ENCODE assay signal across 8 cellular contexts in the genomic region with DNA sequence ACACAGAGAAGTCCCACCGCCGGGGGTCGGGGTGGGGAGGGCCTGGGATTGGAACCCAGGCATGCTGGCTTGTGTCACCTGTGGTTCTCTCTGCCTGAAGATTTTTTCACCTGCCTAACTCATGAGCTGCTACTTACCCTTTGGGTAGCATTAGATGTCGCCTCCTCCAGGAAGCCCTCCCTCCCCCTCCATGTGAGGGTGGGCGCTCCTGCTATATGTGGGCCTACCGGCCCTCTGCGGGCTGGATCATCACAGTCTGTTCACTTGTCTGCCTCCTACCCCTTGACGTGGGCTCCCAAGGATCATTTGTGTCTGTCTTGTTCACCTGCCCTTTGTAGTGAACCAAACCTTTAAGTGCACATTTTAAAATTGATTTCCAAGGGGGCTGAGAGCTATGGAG.
DNase-seq lines count a peak whose midpoint lies in the region; FAIRE-seq and TF ChIP-seq lines count a peak whose summit lies in the region.

No MANE protein-coding gene starts in this region.

- peak overlapping the region; percentile 63 for H3K4me3 Mint-ChIP-seq in T-helper 2 cell treated with Interferon-gamma antibody and Interleukin-4, amounts not matched to agents 5 μg/mL and 100 μg/mL, for 36 hours

- no peak overlapping the region for H2AK5ac ChIP-seq in trophoblast cell (ENCODE audit: low read length)

- H2BK120ac ChIP-seq in trophoblast cell (ENCODE audit: insufficient read depth, low read length, poor library complexity) = no peak overlapping the region

- no peaks in the 10 kb centered on the region for H4K20me1 ChIP-seq in endothelial cell of umbilical vein (replicated peaks; ENCODE audit: control insufficient read depth, extremely low read depth, insufficient read depth, low read length)

- H3K4me1 ChIP-seq in endothelial cell of umbilical vein (ENCODE audit: control insufficient read depth, extremely low read depth, insufficient read depth, low read length) (peaks cover 9% of the 10 kb centered on the region), trophoblast cell (ENCODE audit: control insufficient read depth in 1 of 2, insufficient read depth in 2 of 2, low read length in 2 of 2) (peaks cover 0 to 6% of the 10 kb centered on the region in 2 experiments)

- H3K14ac ChIP-seq in trophoblast cell (ENCODE audit: low read length) = no peak overlapping the region

- dilution Hi-C loops in endothelial cell of umbilical vein (cut with MboI; ENCODE audit: extremely low pct_ligation_motif_present, low sequenced_read_pairs) = no loop called here

- no peak overlapping the region for H2BK5ac ChIP-seq in trophoblast cell (ENCODE audit: low read depth, low read length, poor library complexity)

- DNase-seq in T-helper 2 cell treated with Interferon-gamma antibody and Interleukin-4, amounts not matched to agents 5 μg/mL and 100 μg/mL, for 36 hours (ENCODE audit: low spot score) = no peak
- no peak for DNase-seq in T-helper 2 cell
- no peak for DNase-seq in RWPE1 (ENCODE audit: low spot score)
- DNase-seq in endothelial cell of umbilical vein (ENCODE audit: low read depth, low spot score) = no peak
- DNase-seq in trophoblast cell = no peak
- no peak for DNase-seq in epidermal melanocyte (ENCODE audit: insufficient read length, low spot score)
- DNase-seq in NCI-H524 treated with DMSO at 0.1 percent for 48 hours (lab: John Stamatoyannopoulos, UW) = no peak
- DNase-seq in caudate nucleus (lab: John Stamatoyannopoulos, UW) = no peak

- no peak overlapping the region for H2BK12ac ChIP-seq in trophoblast cell (ENCODE audit: low read length)

- no peaks in the 10 kb centered on the region for H3K9me1 ChIP-seq in endothelial cell of umbilical vein (replicated peaks; ENCODE audit: control insufficient read depth, extremely low read depth, insufficient read depth, low read length)

- H3K79me1 ChIP-seq in trophoblast cell (ENCODE audit: low read length) = no peaks in the 10 kb centered on the region

- no peaks in the 10 kb centered on the region for H3K9me3 ChIP-seq in endothelial cell of umbilical vein (replicated peaks; ENCODE audit: control insufficient read depth, insufficient read depth, low read length)
- H3K9me3 ChIP-seq in trophoblast cell (ENCODE audit: insufficient read depth, low read depth, low read length) = peaks cover 3% of the 10 kb centered on the region

- no peak overlapping the region for H3K4ac ChIP-seq in trophoblast cell (ENCODE audit: low read depth, low read length)

- H3K27me3 Mint-ChIP-seq in T-helper 2 cell treated with Interferon-gamma antibody and Interleukin-4, amounts not matched to agents 5 μg/mL and 100 μg/mL, for 36 hours (ENCODE audit: low read depth) = peaks cover 15% of the 10 kb centered on the region

- BruUV-seq in endothelial cell of umbilical vein (replicated peaks; lab: Mats Ljungman, UMichigan) = no TSS peak

- no peak for TF ChIP-seq POLR2A in endothelial cell of umbilical vein (IDR thresholded peaks at IDR 0.05; ENCODE audit: low read depth, low read length)

- H3K4me1 Mint-ChIP-seq in T-helper 2 cell treated with Interferon-gamma antibody and Interleukin-4, amounts not matched to agents 5 μg/mL and 100 μg/mL, for 36 hours (ENCODE audit: low read depth) = peaks cover 17% of the 10 kb centered on the region

- H4K8ac ChIP-seq in trophoblast cell (ENCODE audit: low read depth, low read length) = no peak overlapping the region

- no peaks in the 10 kb centered on the region for H3K9me3 Mint-ChIP-seq in T-helper 2 cell treated with Interferon-gamma antibody and Interleukin-4, amounts not matched to agents 5 μg/mL and 100 μg/mL, for 36 hours

- no peak for TF ChIP-seq CTCF in RWPE1 (conservative IDR thresholded peaks at IDR 0.05; ENCODE audit: low read depth)
- no peak for TF ChIP-seq CTCF in endothelial cell of umbilical vein (IDR thresholded peaks at IDR 0.05; ENCODE audit: extremely low read depth in 1 of 2, insufficient read depth in 1 of 2, low read depth in 1 of 2, low read length in 2 of 2)

- CTCF ChIA-PET in RWPE1 (lab: Yijun Ruan, JAX) (interaction anchor here (0.6 kb wide), 3 partner anchors 136 to 420 kb away, joined by 3 to 4 read pairs (median 3); no protein-coding TSS in a partner anchor), endothelial cell of umbilical vein (lab: Charles Lee) (interaction anchor here (0.6 to 2.8 kb wide), 7 partner anchors 12 to 192 kb away, joined by 3 to 17 read pairs (median 4); no protein-coding TSS in a partner anchor)

- H3K27ac ChIP-seq in RWPE1 = peak overlapping the region; percentile 60; the same call in 1 of the 2 replicates
- no peak overlapping the region for H3K27ac ChIP-seq in endothelial cell of umbilical vein (ENCODE audit: insufficient read depth, low read depth, low read length)
- H3K27ac ChIP-seq in trophoblast cell (ENCODE audit: low read depth, low read length) = no peak overlapping the region
- H3K27ac ChIP-seq in caudate nucleus (ENCODE audit: low read depth, low read length) = no peak overlapping the region

- H3K9ac ChIP-seq in endothelial cell of umbilical vein (replicated peaks; ENCODE audit: extremely low read depth, insufficient read depth, low read length) (no peak overlapping the region), trophoblast cell (ENCODE audit: low read length) (no peak overlapping the region)

- no peaks in the 10 kb centered on the region for H3K36me3 Mint-ChIP-seq in T-helper 2 cell treated with Interferon-gamma antibody and Interleukin-4, amounts not matched to agents 5 μg/mL and 100 μg/mL, for 36 hours (ENCODE audit: low read depth)

- H3K23ac ChIP-seq in trophoblast cell (ENCODE audit: low read length) = no peak overlapping the region

- H3K36me3 ChIP-seq in endothelial cell of umbilical vein (ENCODE audit: control insufficient read depth in 2 of 2, extremely low read depth in 1 of 2, insufficient read depth in 2 of 2, low read length in 2 of 2) (no peaks in the 10 kb centered on the region), trophoblast cell (ENCODE audit: control insufficient read depth in 1 of 2, insufficient read depth in 2 of 2, low read length in 2 of 2) (no peaks in the 10 kb centered on the region)

- no peak overlapping the region for H4K12ac ChIP-seq in trophoblast cell (ENCODE audit: low read depth, low read length)

- no peak overlapping the region for H4K91ac ChIP-seq in trophoblast cell (ENCODE audit: low read depth, low read length)

- H2AFZ ChIP-seq in endothelial cell of umbilical vein (ENCODE audit: low read depth, low read length) = peak overlapping the region; percentile 61
- H2AFZ ChIP-seq in trophoblast cell (ENCODE audit: insufficient read depth, low read length, poor library complexity) = no peak overlapping the region

- H3K27me3 ChIP-seq in endothelial cell of umbilical vein (ENCODE audit: control insufficient read depth in 2 of 2, insufficient read depth in 2 of 2, low read length in 2 of 2) (no peaks in the 10 kb centered on the region), trophoblast cell (ENCODE audit: insufficient read depth, low read length) (no peaks in the 10 kb centered on the region)

- H3K4me2 ChIP-seq in endothelial cell of umbilical vein (ENCODE audit: insufficient read depth, low read length) (no peak overlapping the region), trophoblast cell (ENCODE audit: low read length) (peak overlapping the region; percentile 96)

- H3K18ac ChIP-seq in trophoblast cell (ENCODE audit: low read length) = no peak overlapping the region

- peak overlapping the region in 1 of 3 experiments; percentile 62 for H3K4me3 ChIP-seq in endothelial cell of umbilical vein (replicated peaks in 1 of 3; ENCODE audit: insufficient read depth in 1 of 3, low read depth in 1 of 3, low read length in 3 of 3)
- peak overlapping the region; percentile 13 for H3K4me3 ChIP-seq in trophoblast cell (ENCODE audit: low read depth, low read length)

- H3K27ac Mint-ChIP-seq in T-helper 2 cell treated with Interferon-gamma antibody and Interleukin-4, amounts not matched to agents 5 μg/mL and 100 μg/mL, for 36 hours = no peak overlapping the region

- intact Hi-C loops in endothelial cell of umbilical vein (cut with micrococcal nuclease) = loop anchor here (1.0 to 5.0 kb wide), 3 partner anchors 161 to 380 kb away; partner anchors contain the start of gene MGAT5B

- POLR2A ChIA-PET in RWPE1 (lab: Yijun Ruan, JAX; ENCODE audit: low non-redundant PET) = no interaction called here
- POLR2A ChIA-PET in endothelial cell of umbilical vein (lab: Charles Lee) = no interaction called here

- WGBS in trophoblast cell (ENCODE audit: extremely low coverage, insufficient coverage, insufficient read length) = no CpG with 5 or more reads among the region's 8 CpGs

- FAIRE-seq in endothelial cell of umbilical vein (lab: Jason Lieb, UNC) = no peak

- H3K79me2 ChIP-seq in endothelial cell of umbilical vein (ENCODE audit: control insufficient read depth, insufficient read depth, low read length) = no peaks in the 10 kb centered on the region
- H3K79me2 ChIP-seq in trophoblast cell (ENCODE audit: control insufficient read depth, insufficient read depth, low read length, poor library complexity) = no peaks in the 10 kb centered on the region

TF ChIP-seq in endothelial cell of umbilical vein, 7 proteins besides CTCF, POLR2A, EP300 and RAD21:
- TF ChIP-seq FOS (IDR thresholded peaks at IDR 0.05; ENCODE audit: borderline replicate concordance, insufficient read depth, low read length) (no peak), MYC (IDR thresholded peaks at IDR 0.05; ENCODE audit: low read depth, low read length) (no peak), POLR2AphosphoS5 (IDR thresholded peaks at IDR 0.05; ENCODE audit: insufficient read depth, low read depth, low read length) (no peak), JUN (IDR thresholded peaks at IDR 0.05; ENCODE audit: borderline replicate concordance, insufficient read depth, insufficient read length, low read depth) (no peak), GATA2 (IDR thresholded peaks at IDR 0.05; ENCODE audit: insufficient read depth, insufficient read length, low read depth, low read length) (no peak)
